Comparison of ENCODE assay signal across 8 cellular contexts in the genomic region with DNA sequence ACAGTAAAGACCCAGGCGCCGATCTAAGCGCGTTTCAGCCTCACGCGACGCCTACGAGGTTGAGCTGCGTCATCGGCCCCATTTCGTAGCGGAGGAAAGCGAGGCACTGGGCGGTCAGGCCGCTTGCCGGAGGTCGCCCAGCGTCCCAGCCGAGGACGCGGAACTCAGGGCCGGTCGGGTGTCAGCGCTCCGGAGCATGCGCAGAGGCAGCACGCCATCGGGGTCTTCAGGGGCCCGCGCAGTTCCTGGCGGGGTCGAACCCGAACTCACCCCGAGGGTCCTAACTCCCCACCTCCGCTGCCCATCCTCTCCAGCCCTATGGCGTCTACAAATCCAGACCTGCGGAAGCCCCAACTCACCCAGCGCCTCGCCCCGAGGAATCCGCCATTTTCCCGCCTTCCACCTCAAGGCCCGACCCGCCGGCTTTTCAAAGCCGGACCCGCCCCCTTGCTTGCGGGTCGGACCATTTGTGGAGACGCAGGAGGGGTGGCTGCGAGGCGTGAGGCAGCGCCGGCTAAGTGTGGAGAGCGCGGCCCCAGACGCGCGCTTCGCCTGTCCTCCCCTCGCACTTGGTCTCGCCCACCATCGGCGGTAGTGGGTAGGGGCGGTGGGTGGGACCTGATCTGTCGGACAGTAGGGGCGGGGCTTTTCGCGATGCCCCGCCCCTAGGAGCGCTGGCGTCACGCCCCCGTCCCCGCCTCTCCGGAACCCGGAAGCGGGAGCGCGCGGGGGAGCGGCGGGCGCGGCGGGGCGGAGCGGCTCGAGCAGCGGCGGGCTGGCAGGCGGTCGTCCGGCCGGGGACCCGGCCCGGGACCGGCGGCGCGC. TPM values are rescaled to one million over a fixed set of nuclear protein-coding genes. Genes with fewer than 3 reads are reported as not detected.
DNase-seq lines count a peak whose midpoint lies in the region; ATAC-seq and TF ChIP-seq lines count a peak whose summit lies in the region.

A gene with protein sequence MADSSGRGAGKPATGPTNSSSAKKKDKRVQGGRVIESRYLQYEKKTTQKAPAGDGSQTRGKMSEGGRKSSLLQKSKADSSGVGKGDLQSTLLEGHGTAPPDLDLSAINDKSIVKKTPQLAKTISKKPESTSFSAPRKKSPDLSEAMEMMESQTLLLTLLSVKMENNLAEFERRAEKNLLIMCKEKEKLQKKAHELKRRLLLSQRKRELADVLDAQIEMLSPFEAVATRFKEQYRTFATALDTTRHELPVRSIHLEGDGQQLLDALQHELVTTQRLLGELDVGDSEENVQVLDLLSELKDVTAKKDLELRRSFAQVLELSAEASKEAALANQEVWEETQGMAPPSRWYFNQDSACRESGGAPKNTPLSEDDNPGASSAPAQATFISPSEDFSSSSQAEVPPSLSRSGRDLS (minus strand): TSS at position 418 of the 825 bp plus-strand sequence. CDS start 30 bp downstream, at position 388.
A gene with protein sequence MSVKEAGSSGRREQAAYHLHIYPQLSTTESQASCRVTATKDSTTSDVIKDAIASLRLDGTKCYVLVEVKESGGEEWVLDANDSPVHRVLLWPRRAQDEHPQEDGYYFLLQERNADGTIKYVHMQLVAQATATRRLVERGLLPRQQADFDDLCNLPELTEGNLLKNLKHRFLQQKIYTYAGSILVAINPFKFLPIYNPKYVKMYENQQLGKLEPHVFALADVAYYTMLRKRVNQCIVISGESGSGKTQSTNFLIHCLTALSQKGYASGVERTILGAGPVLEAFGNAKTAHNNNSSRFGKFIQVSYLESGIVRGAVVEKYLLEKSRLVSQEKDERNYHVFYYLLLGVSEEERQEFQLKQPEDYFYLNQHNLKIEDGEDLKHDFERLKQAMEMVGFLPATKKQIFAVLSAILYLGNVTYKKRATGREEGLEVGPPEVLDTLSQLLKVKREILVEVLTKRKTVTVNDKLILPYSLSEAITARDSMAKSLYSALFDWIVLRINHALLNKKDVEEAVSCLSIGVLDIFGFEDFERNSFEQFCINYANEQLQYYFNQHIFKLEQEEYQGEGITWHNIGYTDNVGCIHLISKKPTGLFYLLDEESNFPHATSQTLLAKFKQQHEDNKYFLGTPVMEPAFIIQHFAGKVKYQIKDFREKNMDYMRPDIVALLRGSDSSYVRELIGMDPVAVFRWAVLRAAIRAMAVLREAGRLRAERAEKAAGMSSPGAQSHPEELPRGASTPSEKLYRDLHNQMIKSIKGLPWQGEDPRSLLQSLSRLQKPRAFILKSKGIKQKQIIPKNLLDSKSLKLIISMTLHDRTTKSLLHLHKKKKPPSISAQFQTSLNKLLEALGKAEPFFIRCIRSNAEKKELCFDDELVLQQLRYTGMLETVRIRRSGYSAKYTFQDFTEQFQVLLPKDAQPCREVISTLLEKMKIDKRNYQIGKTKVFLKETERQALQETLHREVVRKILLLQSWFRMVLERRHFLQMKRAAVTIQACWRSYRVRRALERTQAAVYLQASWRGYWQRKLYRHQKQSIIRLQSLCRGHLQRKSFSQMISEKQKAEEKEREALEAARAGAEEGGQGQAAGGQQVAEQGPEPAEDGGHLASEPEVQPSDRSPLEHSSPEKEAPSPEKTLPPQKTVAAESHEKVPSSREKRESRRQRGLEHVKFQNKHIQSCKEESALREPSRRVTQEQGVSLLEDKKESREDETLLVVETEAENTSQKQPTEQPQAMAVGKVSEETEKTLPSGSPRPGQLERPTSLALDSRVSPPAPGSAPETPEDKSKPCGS (N-terminal part only) (plus strand): TSS at position 743 of the 825 bp plus-strand sequence. CDS start 25,941 bp downstream, outside the sequence.

- peaks cover 0 to 3% (median 0%) of the 10 kb centered on the region in 3 donors for H3K27me3 Mint-ChIP-seq in CD14-positive monocyte (ENCODE audit: low read depth in 3 of 3)
- no peaks in the 10 kb centered on the region for H3K27me3 Mint-ChIP-seq in dendritic cell treated with granulocyte-macrophage colony-stimulating factor and Interleukin-4, amounts not matched to agents 40 ng/mL and 50 ng/mL, for 4 days

- intact Hi-C loops in CD14-positive monocyte (cut with micrococcal nuclease): loop anchor here (5.0 kb wide), 4 partner anchors 37 to 152 kb away; a partner anchor contains a TSS
- intact Hi-C loops in dendritic cell treated with granulocyte-macrophage colony-stimulating factor and Interleukin-4, amounts not matched to agents 40 ng/mL and 50 ng/mL, for 4 days (cut with micrococcal nuclease): loop anchor here (1.0 to 10.0 kb wide), 5 partner anchors 16 to 151 kb away; a partner anchor contains a TSS

- H3K9me3 Mint-ChIP-seq in CD14-positive monocyte: no peaks in the 10 kb centered on the region
- no peaks in the 10 kb centered on the region for H3K9me3 Mint-ChIP-seq in dendritic cell treated with granulocyte-macrophage colony-stimulating factor and Interleukin-4, amounts not matched to agents 40 ng/mL and 50 ng/mL, for 4 days

- peak within 1 kb of the TSS; percentile 99 to 100 for H3K4me3 Mint-ChIP-seq in CD14-positive monocyte
- peak within 1 kb of the TSS; percentile 90 for H3K4me3 Mint-ChIP-seq in dendritic cell treated with granulocyte-macrophage colony-stimulating factor and Interleukin-4, amounts not matched to agents 40 ng/mL and 50 ng/mL, for 4 days

- ATAC-seq in GM19397 (IDR thresholded peaks at IDR 0.05; ENCODE audit: unreplicated experiment): peak; percentile 83
- peak; percentile 64 for ATAC-seq in HG03565 (IDR thresholded peaks at IDR 0.05; ENCODE audit: unreplicated experiment)
- peak; percentile 93 for ATAC-seq in left lobe of liver

- peaks cover 54% of the 10 kb centered on the region for H3K4me1 Mint-ChIP-seq in CD14-positive monocyte
- H3K4me1 Mint-ChIP-seq in dendritic cell treated with granulocyte-macrophage colony-stimulating factor and Interleukin-4, amounts not matched to agents 40 ng/mL and 50 ng/mL, for 4 days (ENCODE audit: low read depth): peaks cover 68% of the 10 kb centered on the region

- DNase-seq in CD14-positive monocyte (ENCODE audit: low spot score): peak; percentile 100
- DNase-seq in NCI-H774 (lab: John Stamatoyannopoulos, UW): peak; percentile 98
- DNase-seq in activated CD4-positive, alpha-beta T cell treated with anti-CD3 and anti-CD28 coated beads, Interleukin-2, amount 50 U/mL, for 24 hours (ENCODE audit: low read depth in 1 of 2, low spot score in 1 of 2): peak; percentile 96 to 99
- DNase-seq in left lobe of liver (ENCODE audit: low spot score): peak; percentile 100
- DNase-seq in stimulated activated CD4-positive, alpha-beta T cell treated with anti-CD3 and anti-CD28 coated beads, Interleukin-2, amount 100 ng/mL, for 24 hours: peak; percentile 99

- H3K27ac Mint-ChIP-seq in CD14-positive monocyte: peak within 1 kb of the TSS; percentile 97 to 100 (median 98)
- peak within 1 kb of the TSS; percentile 88 for H3K27ac Mint-ChIP-seq in dendritic cell treated with granulocyte-macrophage colony-stimulating factor and Interleukin-4, amounts not matched to agents 40 ng/mL and 50 ng/mL, for 4 days

- TF ChIP-seq CTCF in CD14-positive monocyte (IDR thresholded peaks at IDR 0.05): no peak

- H3K36me3 Mint-ChIP-seq in CD14-positive monocyte: peaks cover 41 to 49% of the 10 kb centered on the region in 2 donors
- peaks cover 60% of the 10 kb centered on the region for H3K36me3 Mint-ChIP-seq in dendritic cell treated with granulocyte-macrophage colony-stimulating factor and Interleukin-4, amounts not matched to agents 40 ng/mL and 50 ng/mL, for 4 days (ENCODE audit: low read depth)

RNA-seq across cellular contexts. Expression of the first gene that starts in this region (rescaled TPM):
- polyA plus RNA-seq in CD14-positive monocyte: 1 to 10 TPM; 2.5 to 4.4 TPM
- total RNA-seq in left lobe of liver: 5.1 TPM

RNA-seq across cellular contexts. Expression of the second gene that starts in this region (rescaled TPM):
- 1 to 10 TPM; 5.9 to 7.5 TPM for polyA plus RNA-seq in CD14-positive monocyte
- total RNA-seq in left lobe of liver: 28.9 TPM

Comparison
In these comparisons a context has a peak if more than half of its experiments do, and no peak if none do; other contexts are left out.
1. Peak in every context shown above with its lines: DNase-seq and ATAC-seq.